ENCODE assay signal across 8 cellular contexts in genomic region chr9:121686930-121687541, GRCh38. TPM values are rescaled to one million over a fixed set of nuclear protein-coding genes. Genes with fewer than 3 reads are reported as not detected.
DNase-seq lines count a peak whose midpoint lies in the region; ATAC-seq and TF ChIP-seq lines count a peak whose summit lies in the region.

No MANE protein-coding gene starts in this region.

- H3K27ac ChIP-seq in OCI-LY1 (ENCODE audit: low read depth, low read length, poor library complexity, severe bottlenecking) = no peak overlapping the region
- H3K27ac ChIP-seq in gastroesophageal sphincter = peak overlapping the region in 1 of 4 donors; percentile 35

- H3K27ac Mint-ChIP-seq in activated T-helper 2 cell treated with anti-CD3 and anti-CD28 coated beads, Interferon-gamma antibody, Interleukin-2, Interleukin-4, amounts not matched to agents 10 μg/mL and 5 μg/mL and 100 μg/mL, durations not matched to agents 14 hours and 24 hours and 36 hours = no peak overlapping the region
- H3K27ac Mint-ChIP-seq in osteocyte (ENCODE audit: unreplicated experiment) = no peak overlapping the region

- no peak overlapping the region for H2AFZ ChIP-seq in OCI-LY1 (ENCODE audit: low read length)

- intact Hi-C loops in Right ventricle myocardium inferior (cut with DNase I) (loop anchor here (1.0 kb wide), 1 partner anchor 305 kb away; no protein-coding TSS in a partner anchor), cardiac septum (cut with DNase I) (loop anchor here (2.0 to 5.0 kb wide), 2 partner anchors 175 to 306 kb away; no protein-coding TSS in a partner anchor)
- intact Hi-C loops in activated T-helper 2 cell treated with anti-CD3 and anti-CD28 coated beads, Interferon-gamma antibody, Interleukin-2, Interleukin-4, amounts not matched to agents 10 μg/mL and 5 μg/mL and 100 μg/mL, durations not matched to agents 14 hours and 24 hours and 36 hours (cut with micrococcal nuclease) = loop anchor here (1.0 kb wide), 1 partner anchor 306 kb away; no protein-coding TSS in a partner anchor

- ATAC-seq in Right ventricle myocardium inferior = peak; percentile 77
- ATAC-seq in HG03378 (IDR thresholded peaks at IDR 0.05; ENCODE audit: unreplicated experiment) = peak; percentile 62
- peak; percentile 71 for ATAC-seq in gastroesophageal sphincter
- no peak for ATAC-seq in HG02840 (IDR thresholded peaks at IDR 0.05; ENCODE audit: low FRiP score, unreplicated experiment)

- 52% methylated on average over 2 of the region's 3 CpGs; no CpG with 5 or more reads in 1 of the 2 donors for WGBS in gastroesophageal sphincter (ENCODE audit: low coverage in 1 of 2), 2 donors

- H3K9me3 Mint-ChIP-seq in activated T-helper 2 cell treated with anti-CD3 and anti-CD28 coated beads, Interferon-gamma antibody, Interleukin-2, Interleukin-4, amounts not matched to agents 10 μg/mL and 5 μg/mL and 100 μg/mL, durations not matched to agents 14 hours and 24 hours and 36 hours = no peaks in the 10 kb centered on the region
- no peaks in the 10 kb centered on the region for H3K9me3 Mint-ChIP-seq in osteocyte (ENCODE audit: unreplicated experiment)

- TF ChIP-seq POLR2A in gastroesophageal sphincter (IDR thresholded peaks at IDR 0.05) = no peak

- peaks cover 5% of the 10 kb centered on the region; the same call in 1 of the 2 replicates for H3K27me3 ChIP-seq in OCI-LY1 (ENCODE audit: insufficient read depth, low read length)
- H3K27me3 ChIP-seq in gastroesophageal sphincter = no peaks in the 10 kb centered on the region

- peaks cover 6% of the 10 kb centered on the region for H3K27me3 Mint-ChIP-seq in activated T-helper 2 cell treated with anti-CD3 and anti-CD28 coated beads, Interferon-gamma antibody, Interleukin-2, Interleukin-4, amounts not matched to agents 10 μg/mL and 5 μg/mL and 100 μg/mL, durations not matched to agents 14 hours and 24 hours and 36 hours (ENCODE audit: low read depth)
- no peaks in the 10 kb centered on the region for H3K27me3 Mint-ChIP-seq in osteocyte (ENCODE audit: unreplicated experiment)

- H3K9me3 ChIP-seq in OCI-LY1 (ENCODE audit: low read length) (no peaks in the 10 kb centered on the region), gastroesophageal sphincter (no peaks in the 10 kb centered on the region)

- H3K4me1 ChIP-seq in OCI-LY1 (ENCODE audit: insufficient read depth, low read length, severe bottlenecking) (peaks cover 8% of the 10 kb centered on the region), gastroesophageal sphincter (peaks cover 0 to 43% (median 0%) of the 10 kb centered on the region in 3 donors)

- H4K20me1 ChIP-seq in OCI-LY1 (ENCODE audit: insufficient read depth, low read length) = no peaks in the 10 kb centered on the region

- no peak for TF ChIP-seq EP300 in gastroesophageal sphincter (IDR thresholded peaks at IDR 0.05)

- H3K4me3 ChIP-seq in OCI-LY1 (ENCODE audit: low read depth, low read length, poor library complexity, severe bottlenecking) (no peak overlapping the region), gastroesophageal sphincter (no peak overlapping the region)

- H3K79me2 ChIP-seq in OCI-LY1 (ENCODE audit: insufficient read depth, low read length) = no peaks in the 10 kb centered on the region

- no peak overlapping the region for H3K4me3 Mint-ChIP-seq in activated T-helper 2 cell treated with anti-CD3 and anti-CD28 coated beads, Interferon-gamma antibody, Interleukin-2, Interleukin-4, amounts not matched to agents 10 μg/mL and 5 μg/mL and 100 μg/mL, durations not matched to agents 14 hours and 24 hours and 36 hours (ENCODE audit: low read depth)
- H3K4me3 Mint-ChIP-seq in osteocyte (ENCODE audit: unreplicated experiment) = no peak overlapping the region

- no peaks in the 10 kb centered on the region for H3K9me2 ChIP-seq in OCI-LY1 (ENCODE audit: low read depth, low read length)

- no peaks in the 10 kb centered on the region for H3K4me1 Mint-ChIP-seq in activated T-helper 2 cell treated with anti-CD3 and anti-CD28 coated beads, Interferon-gamma antibody, Interleukin-2, Interleukin-4, amounts not matched to agents 10 μg/mL and 5 μg/mL and 100 μg/mL, durations not matched to agents 14 hours and 24 hours and 36 hours (ENCODE audit: low read depth)
- H3K4me1 Mint-ChIP-seq in osteocyte (ENCODE audit: unreplicated experiment) = peaks cover 5% of the 10 kb centered on the region

- no peak overlapping the region for H3K9ac ChIP-seq in OCI-LY1 (ENCODE audit: low read length)

- peak; percentile 95 for TF ChIP-seq CTCF in OCI-LY1 (IDR thresholded peaks at IDR 0.05; ENCODE audit: low read length)
- TF ChIP-seq CTCF in gastroesophageal sphincter (IDR thresholded peaks at IDR 0.05) = peak in 3 of 4 experiments; percentile 77 to 91 (median 80)
- TF ChIP-seq CTCF in osteocyte (IDR thresholded peaks at IDR 0.05) = peak; percentile 92

- DNase-seq in Right ventricle myocardium inferior (ENCODE audit: missing footprints) = peak; percentile 82
- DNase-seq in cardiac septum (ENCODE audit: low spot score) = no peak
- DNase-seq in activated T-helper 2 cell treated with anti-CD3 and anti-CD28 coated beads, Interferon-gamma antibody, Interleukin-2, Interleukin-4, amounts not matched to agents 10 μg/mL and 5 μg/mL and 100 μg/mL, durations not matched to agents 14 hours and 24 hours and 36 hours (ENCODE audit: low spot score) = peak; percentile 50
- no peak for DNase-seq in osteocyte (ENCODE audit: extremely low spot score, unreplicated experiment)

- H3K4me2 ChIP-seq in OCI-LY1 (ENCODE audit: low read length) = no peak overlapping the region

- H3K36me3 Mint-ChIP-seq in activated T-helper 2 cell treated with anti-CD3 and anti-CD28 coated beads, Interferon-gamma antibody, Interleukin-2, Interleukin-4, amounts not matched to agents 10 μg/mL and 5 μg/mL and 100 μg/mL, durations not matched to agents 14 hours and 24 hours and 36 hours (ENCODE audit: low read depth) = no peaks in the 10 kb centered on the region
- no peaks in the 10 kb centered on the region for H3K36me3 Mint-ChIP-seq in osteocyte (ENCODE audit: unreplicated experiment)

- H3K36me3 ChIP-seq in OCI-LY1 (ENCODE audit: insufficient read depth, low read length) (no peaks in the 10 kb centered on the region), gastroesophageal sphincter (peaks cover 0 to 11% of the 10 kb centered on the region in 2 donors)

- H3F3A ChIP-seq in OCI-LY1 (ENCODE audit: insufficient read depth, low read length) = no peaks in the 10 kb centered on the region

RNA-seq across cellular contexts. Expression of gene DAB2IP, which starts 35.6 kb away (rescaled TPM):
- total RNA-seq in Right ventricle myocardium inferior = 53.0 TPM
- 60.3 TPM for total RNA-seq in cardiac septum
- 0.02 TPM in 1 of 2 replicates, not detected in the other for total RNA-seq in activated T-helper 2 cell treated with anti-CD3 and anti-CD28 coated beads, Interferon-gamma antibody, Interleukin-2, Interleukin-4, amounts not matched to agents 10 μg/mL and 5 μg/mL and 100 μg/mL, durations not matched to agents 14 hours and 24 hours and 36 hours
- total RNA-seq in gastroesophageal sphincter = 10 to 100 TPM; 42.0 to 93.4 (median 47.9) TPM
- 43.6 and 47.9 TPM in 2 replicates for total RNA-seq in osteocyte

Comparison
In these comparisons a context has a peak if more than half of its experiments do, and no peak if none do; other contexts are left out.
1. DNase-seq: peak in Right ventricle myocardium inferior (single experiment) and activated T-helper 2 cell treated with anti-CD3 and anti-CD28 coated beads, Interferon-gamma antibody, Interleukin-2, Interleukin-4, amounts not matched to agents 10 μg/mL and 5 μg/mL and 100 μg/mL, durations not matched to agents 14 hours and 24 hours and 36 hours (single experiment); none in cardiac septum (single experiment) and osteocyte (single experiment).
2. RNA of gene DAB2IP, which starts 35.6 kb away (total RNA-seq): 60.3 TPM in cardiac septum (single experiment), 53.0 TPM in Right ventricle myocardium inferior (single experiment), 42.0 to 93.4 TPM in gastroesophageal sphincter and 43.6 to 47.9 TPM in osteocyte; 0.02 TPM in activated T-helper 2 cell treated with anti-CD3 and anti-CD28 coated beads, Interferon-gamma antibody, Interleukin-2, Interleukin-4, amounts not matched to agents 10 μg/mL and 5 μg/mL and 100 μg/mL, durations not matched to agents 14 hours and 24 hours and 36 hours; every median in the first group is over 10 times any median in the second.
3. Peak in every context shown above with its lines, with median percentiles within 50 percentile points of each other: CTCF ChIP-seq.